In the genomic region with DNA sequence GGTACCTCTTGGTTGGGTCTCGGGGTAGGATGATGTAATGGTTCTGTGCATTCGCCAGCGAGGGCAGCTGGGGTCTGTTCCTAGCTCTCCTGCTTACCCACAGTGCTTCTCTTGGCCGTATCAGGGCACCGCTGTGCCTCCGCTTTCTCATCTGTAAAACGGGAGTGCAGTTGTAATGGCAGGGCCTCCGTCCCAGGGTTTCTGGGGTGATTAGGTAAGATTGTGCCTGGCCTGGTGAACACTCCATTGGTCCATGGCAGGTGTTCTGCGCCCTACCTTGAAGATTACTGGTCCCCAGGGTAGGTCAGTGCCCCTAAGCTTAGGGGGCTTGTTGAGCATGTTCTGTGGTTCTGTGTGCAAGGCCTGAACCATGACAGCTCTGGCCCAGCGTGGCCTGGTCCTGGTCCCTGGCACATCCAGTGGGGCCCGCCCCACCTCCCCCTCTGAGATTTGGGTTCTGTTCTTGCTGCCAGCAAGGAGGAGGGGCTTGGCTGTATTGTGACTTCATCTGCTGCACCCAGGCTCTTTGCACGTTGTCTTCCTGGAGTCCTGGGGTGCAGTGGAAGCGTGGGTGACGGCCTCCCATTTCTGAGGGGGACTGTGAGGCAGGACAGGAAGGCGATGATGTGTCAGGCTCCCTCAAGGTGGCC, we compare ENCODE assay signal across 13 cellular contexts. TPM values are rescaled to one million over a fixed set of nuclear protein-coding genes. Genes with fewer than 3 reads are reported as not detected.
DNase-seq lines count a peak whose midpoint lies in the region; ATAC-seq and TF ChIP-seq lines count a peak whose summit lies in the region.
"Had no signal": no experiment of that assay in that cellular context is flagged by ENCODE, and none has a peak within 500 bp of the region (broad histone marks: within the 10 kb centered on the region; RNA-seq: fewer than 3 reads in every experiment).

No MANE protein-coding gene starts in this region.

- H3K4me3 ChIP-seq in KMS-11 (IDR thresholded peaks at IDR 0.05; ENCODE audit: insufficient read depth, low read depth, low read length) (no peak overlapping the region), trophoblast cell (ENCODE audit: low read depth, low read length) (no peak overlapping the region)
- H3K4me3 ChIP-seq: heart left ventricle, lower lobe of right lung had no signal

- H3K36me3 ChIP-seq in KMS-11 (ENCODE audit: insufficient read depth) (no peaks in the 10 kb centered on the region), trophoblast cell (ENCODE audit: control insufficient read depth in 1 of 2, insufficient read depth in 2 of 2, low read length in 2 of 2) (no peaks in the 10 kb centered on the region)
- H3K36me3 ChIP-seq: heart left ventricle, lower lobe of right lung had no signal

- H3K9ac ChIP-seq in KMS-11 (no peak overlapping the region), trophoblast cell (ENCODE audit: low read length) (no peak overlapping the region)

- peak overlapping the region; percentile 38; the same call in 1 of the 2 replicates for H2AFZ ChIP-seq in KMS-11 (ENCODE audit: low read depth)
- H2AFZ ChIP-seq in trophoblast cell (ENCODE audit: insufficient read depth, low read length, poor library complexity): no peak overlapping the region

- CTCF ChIA-PET in activated naive CD4-positive, alpha-beta T cell treated with anti-CD3 and anti-CD28 coated beads for 36 hours (lab: Charles Lee): interaction anchor here (1.0 kb wide), 1 partner anchor 10 kb away, joined by 3 read pairs; no protein-coding TSS in a partner anchor

- no peaks in the 10 kb centered on the region for H3K9me3 Mint-ChIP-seq in effector memory CD8-positive, alpha-beta T cell
- no peaks in the 10 kb centered on the region for H3K9me3 Mint-ChIP-seq in activated naive CD4-positive, alpha-beta T cell treated with anti-CD3 and anti-CD28 coated beads for 36 hours
- H3K9me3 Mint-ChIP-seq: stimulated activated naive CD8-positive, alpha-beta T cell treated with anti-CD3 and anti-CD28 coated beads, Interleukin-15, Interleukin-2, amounts not matched to agents 100 ng/mL and 50 ng/mL, for 24 hours had no signal

- H2AK5ac ChIP-seq in trophoblast cell (ENCODE audit: low read length): peak overlapping the region; percentile 42

- no peak overlapping the region for H3K18ac ChIP-seq in trophoblast cell (ENCODE audit: low read length)

- H3K27me3 ChIP-seq in KMS-11 (ENCODE audit: insufficient read depth, low read depth): peaks cover 21% of the 10 kb centered on the region
- H3K27me3 ChIP-seq in trophoblast cell (ENCODE audit: insufficient read depth, low read length): peaks cover 5% of the 10 kb centered on the region

- H3K27ac ChIP-seq in KMS-11 (no peak overlapping the region), trophoblast cell (ENCODE audit: low read depth, low read length) (no peak overlapping the region)
- H3K27ac ChIP-seq: heart left ventricle, lower lobe of right lung had no signal

- H3K79me2 ChIP-seq in KMS-11 (ENCODE audit: insufficient read depth, low read depth) (no peaks in the 10 kb centered on the region), trophoblast cell (ENCODE audit: control insufficient read depth, insufficient read depth, low read length, poor library complexity) (peaks cover 2% of the 10 kb centered on the region)

- H3K4me1 ChIP-seq in KMS-11 (ENCODE audit: low read depth, poor library complexity, severe bottlenecking) (peaks cover 8% of the 10 kb centered on the region), trophoblast cell (ENCODE audit: control insufficient read depth in 1 of 2, insufficient read depth in 2 of 2, low read length in 2 of 2) (peaks cover 23 to 33% of the 10 kb centered on the region in 2 experiments)
- H3K4me1 ChIP-seq: lower lobe of right lung had no signal

- WGBS in trophoblast cell (ENCODE audit: extremely low coverage, insufficient coverage, insufficient read length): no CpG with 5 or more reads among the region's 15 CpGs

- no peak for ATAC-seq in effector memory CD8-positive, alpha-beta T cell (replicated peaks)
- ATAC-seq in GM18517 (IDR thresholded peaks at IDR 0.05; ENCODE audit: unreplicated experiment): no peak
- ATAC-seq: heart left ventricle had no signal

- H3K79me1 ChIP-seq in trophoblast cell (ENCODE audit: low read length): peaks cover 10% of the 10 kb centered on the region

- H2BK5ac ChIP-seq in trophoblast cell (ENCODE audit: low read depth, low read length, poor library complexity): no peak overlapping the region

- no peak overlapping the region for H3K23ac ChIP-seq in trophoblast cell (ENCODE audit: low read length)

- H3K27me3 Mint-ChIP-seq in effector memory CD8-positive, alpha-beta T cell: peaks cover 21 to 27% of the 10 kb centered on the region in 2 donors
- H3K27me3 Mint-ChIP-seq in activated naive CD4-positive, alpha-beta T cell treated with anti-CD3 and anti-CD28 coated beads for 36 hours (ENCODE audit: low read depth): peaks cover 8% of the 10 kb centered on the region

- H3K36me3 Mint-ChIP-seq in effector memory CD8-positive, alpha-beta T cell (ENCODE audit: insufficient read depth): no peaks in the 10 kb centered on the region
- H3K36me3 Mint-ChIP-seq in activated naive CD4-positive, alpha-beta T cell treated with anti-CD3 and anti-CD28 coated beads for 36 hours (ENCODE audit: low read depth): no peaks in the 10 kb centered on the region
- H3K36me3 Mint-ChIP-seq: CD4-positive, CD25-positive, alpha-beta regulatory T cell had no signal

- H3K4me2 ChIP-seq in KMS-11 (no peak overlapping the region), trophoblast cell (ENCODE audit: low read length) (no peak overlapping the region)

- no peak for DNase-seq in effector memory CD8-positive, alpha-beta T cell
- DNase-seq in trophoblast cell (no peak), GM10266 (ENCODE audit: extremely low spot score) (no peak)
- no peak for DNase-seq in activated naive CD4-positive, alpha-beta T cell treated with anti-CD3 and anti-CD28 coated beads for 36 hours
- DNase-seq: activated CD4-positive, CD25-positive, alpha-beta regulatory T cell; CD4-positive, CD25-positive, alpha-beta regulatory T cell; GDM1; heart left ventricle; lower lobe of right lung; stimulated activated CD4-positive, alpha-beta T cell treated with anti-CD3 and anti-CD28 coated beads, Interleukin-4, amount 100 ng/mL, for 24 hours had no signal

- peaks cover 3% of the 10 kb centered on the region for H3K9me3 ChIP-seq in trophoblast cell (ENCODE audit: insufficient read depth, low read depth, low read length)
- H3K9me3 ChIP-seq: heart left ventricle, lower lobe of right lung had no signal

- peak overlapping the region; percentile 53 for H4K91ac ChIP-seq in trophoblast cell (ENCODE audit: low read depth, low read length)

- H2BK12ac ChIP-seq in trophoblast cell (ENCODE audit: low read length): no peak overlapping the region

- H4K8ac ChIP-seq in trophoblast cell (ENCODE audit: low read depth, low read length): no peak overlapping the region

- H4K12ac ChIP-seq in trophoblast cell (ENCODE audit: low read depth, low read length): no peak overlapping the region

- no peak overlapping the region for H3K4ac ChIP-seq in trophoblast cell (ENCODE audit: low read depth, low read length)

- H3K4me3 Mint-ChIP-seq in effector memory CD8-positive, alpha-beta T cell: peak overlapping the region in 1 of 2 donors; percentile 54
- H3K4me3 Mint-ChIP-seq in activated naive CD4-positive, alpha-beta T cell treated with anti-CD3 and anti-CD28 coated beads for 36 hours: no peak overlapping the region
- H3K4me3 Mint-ChIP-seq: CD4-positive, CD25-positive, alpha-beta regulatory T cell; stimulated activated naive CD8-positive, alpha-beta T cell treated with anti-CD3 and anti-CD28 coated beads, Interleukin-15, Interleukin-2, amounts not matched to agents 100 ng/mL and 50 ng/mL, for 24 hours had no signal

- TF ChIP-seq CTCF in KMS-11 (conservative IDR thresholded peaks at IDR 0.05; ENCODE audit: low read depth, low read length) (no peak), GM10266 (IDR thresholded peaks at IDR 0.05; ENCODE audit: control insufficient read depth, insufficient read depth, low read depth, missing control alignments) (no peak)

- intact Hi-C loops in activated naive CD4-positive, alpha-beta T cell treated with anti-CD3 and anti-CD28 coated beads for 36 hours (cut with micrococcal nuclease): no loop called here

- H2BK120ac ChIP-seq in trophoblast cell (ENCODE audit: insufficient read depth, low read length, poor library complexity): no peak overlapping the region

- H3K4me1 Mint-ChIP-seq in effector memory CD8-positive, alpha-beta T cell (ENCODE audit: low read depth in 2 of 2): peaks cover 21 to 33% of the 10 kb centered on the region in 2 donors
- H3K4me1 Mint-ChIP-seq in activated naive CD4-positive, alpha-beta T cell treated with anti-CD3 and anti-CD28 coated beads for 36 hours (ENCODE audit: low read depth): peaks cover 9% of the 10 kb centered on the region

- H3K14ac ChIP-seq in trophoblast cell (ENCODE audit: low read length): no peak overlapping the region

- no peaks in the 10 kb centered on the region for H4K20me1 ChIP-seq in KMS-11 (ENCODE audit: insufficient read depth)

- H3K27ac Mint-ChIP-seq in effector memory CD8-positive, alpha-beta T cell: peak overlapping the region; percentile 62 to 65
- H3K27ac Mint-ChIP-seq in activated naive CD4-positive, alpha-beta T cell treated with anti-CD3 and anti-CD28 coated beads for 36 hours: no peak overlapping the region
- H3K27ac Mint-ChIP-seq: CD4-positive, CD25-positive, alpha-beta regulatory T cell; stimulated activated naive CD8-positive, alpha-beta T cell treated with anti-CD3 and anti-CD28 coated beads, Interleukin-15, Interleukin-2, amounts not matched to agents 100 ng/mL and 50 ng/mL, for 24 hours had no signal

RNA-seq across cellular contexts. Expression of gene MYRF, which starts 4.9 kb away (rescaled TPM):
- polyA plus RNA-seq in trophoblast cell (2013): 9.8 and 10.4 TPM in 2 replicates
- total RNA-seq in activated naive CD4-positive, alpha-beta T cell treated with anti-CD3 and anti-CD28 coated beads for 36 hours: under 1 TPM; 0.27 to 0.48 TPM

RNA-seq across cellular contexts. Expression of gene TMEM258, which starts 35.1 kb away (rescaled TPM):
- 246 and 256 TPM in 2 replicates for polyA plus RNA-seq in trophoblast cell (2013)
- total RNA-seq in activated naive CD4-positive, alpha-beta T cell treated with anti-CD3 and anti-CD28 coated beads for 36 hours: 100 to 1,000 TPM; 166 to 167 TPM

RNA-seq across cellular contexts. Expression of gene FEN1, which starts 35.4 kb away (rescaled TPM):
- 53.9 and 58.2 TPM in 2 replicates for polyA plus RNA-seq in trophoblast cell (2013)
- total RNA-seq in activated naive CD4-positive, alpha-beta T cell treated with anti-CD3 and anti-CD28 coated beads for 36 hours: 10 to 100 TPM; 74.7 to 75.9 TPM

RNA-seq across cellular contexts. Expression of gene FADS1, which starts 59.5 kb away (rescaled TPM):
- polyA plus RNA-seq in trophoblast cell (2013): 83.8 and 84.0 TPM in 2 replicates
- total RNA-seq in activated naive CD4-positive, alpha-beta T cell treated with anti-CD3 and anti-CD28 coated beads for 36 hours: 10 to 100 TPM; 12.1 to 12.8 TPM
